ENCODE assay signal across 8 cellular contexts in genomic region chr17:75404223-75404738, GRCh38. TPM values are rescaled to one million over a fixed set of nuclear protein-coding genes. Genes with fewer than 3 reads are reported as not detected.
DNase-seq lines count a peak whose midpoint lies in the region; ATAC-seq, FAIRE-seq and TF ChIP-seq lines count a peak whose summit lies in the region.

No MANE protein-coding gene starts in this region.

- H3K27me3 ChIP-seq in AG04450 (ENCODE audit: control insufficient read depth, insufficient read depth, low read length) (peaks cover 2% of the 10 kb centered on the region), GM23248 (replicated peaks; ENCODE audit: insufficient read depth) (no peaks in the 10 kb centered on the region), dorsolateral prefrontal cortex (no peaks in the 10 kb centered on the region), HepG2 (ENCODE audit: control insufficient read depth in 1 of 2, insufficient read depth in 2 of 2, low read length in 2 of 2) (no peaks in the 10 kb centered on the region; a peak in 1 of 5 replicates)

- peak; percentile 73 for ATAC-seq in HepG2
- ATAC-seq in HG02884 (IDR thresholded peaks at IDR 0.05; ENCODE audit: unreplicated experiment): no peak

- no peaks in the 10 kb centered on the region for H4K20me1 ChIP-seq in GM23248 (ENCODE audit: insufficient read depth)
- H4K20me1 ChIP-seq in HepG2 (ENCODE audit: insufficient read depth, low read length): peaks cover 23% of the 10 kb centered on the region

- H3K4me1 ChIP-seq in GM23248 (ENCODE audit: insufficient read depth): peaks cover 17% of the 10 kb centered on the region; the same call in 1 of the 2 replicates
- H3K4me1 ChIP-seq in HepG2 (ENCODE audit: insufficient read depth, low read length): peaks cover 62% of the 10 kb centered on the region

- DNase-seq in AG04450 (ENCODE audit: low read depth, low spot score) (no peak), GM23248 (peak; percentile 94), NCI-H510A (lab: John Stamatoyannopoulos, UW) (peak; percentile 63), dorsolateral prefrontal cortex (peak in 9 of 10 donors; percentile 59 to 70 (median 65)), HepG2 (ENCODE audit: low spot score) (peak; percentile 83)
- DNase-seq in activated CD4-positive, alpha-beta T cell treated with anti-CD3 and anti-CD28 coated beads for 4 hours: peak; percentile 47 to 50
- DNase-seq in stimulated activated CD4-positive, alpha-beta T cell treated with anti-CD3 and anti-CD28 coated beads, Interleukin-4, amount 100 ng/mL, for 24 hours: peak; percentile 60

- no peak for TF ChIP-seq EP300 in HepG2 (IDR thresholded peaks at IDR 0.05; ENCODE audit: low read depth in 2 of 2, low read length in 2 of 2)
- no peak for TF ChIP-seq EP300 in HepG2 (CRISPR knock-in tag; IDR thresholded peaks at IDR 0.05; ENCODE audit: borderline replicate concordance)

- H3K9me2 ChIP-seq in GM23248 (ENCODE audit: insufficient read depth): no peaks in the 10 kb centered on the region

- peak; percentile 90 for TF ChIP-seq RAD21 in HepG2 (CRISPR knock-in tag; IDR thresholded peaks at IDR 0.05)

- H3K4me2 ChIP-seq in GM23248 (ENCODE audit: unreplicated experiment) (peak overlapping the region; percentile 93), HepG2 (ENCODE audit: low read depth, low read length) (peak overlapping the region; percentile 85)

- CTCF ChIA-PET in AG04450 (lab: Charles Lee): interaction anchor here (0.7 to 1.5 kb wide), 6 partner anchors 24 to 229 kb away, joined by 3 to 21 read pairs (median 6); partner anchors contain the start of genes MIF4GD and SMIM5
- CTCF ChIA-PET in HepG2 (lab: Yijun Ruan, JAX; ENCODE audit: low intra/inter-chr PET ratio, low total read pairs): interaction anchor here (0.8 to 2.2 kb wide), 6 partner anchors 8 to 115 kb away, joined by 3 to 55 read pairs (median 4); partner anchors contain the start of gene SLC25A19

- WGBS in GM23248 (ENCODE audit: low coverage in 1 of 2, low lambda C conversion rate in 2 of 2, missing lambda C conversion rate in 2 of 2), 2 experiments: 2 to 3% methylated on average over 14 to 15 of the region's 15 CpGs
- WGBS in HepG2 (ENCODE audit: low lambda C conversion rate): under 1% methylated on average over 15 of the region's 15 CpGs

- TSS peak; percentile 51 for BruUV-seq in HepG2 (replicated peaks; lab: Mats Ljungman, UMichigan)

- H2AFZ ChIP-seq in GM23248 (peak overlapping the region; percentile 76), HepG2 (ENCODE audit: low read length) (no peak overlapping the region)

- in situ Hi-C loops in GM23248 (cut with MboI): no loop called here
- in situ Hi-C loops in HepG2 (cut with HindIII; ENCODE audit: extremely low pct_ligation_motif_present, low pct_unique_long_range_greater_than_20kb): no loop called here

- H3K36me3 ChIP-seq in GM23248 (ENCODE audit: low read depth) (no peaks in the 10 kb centered on the region), HepG2 (replicated peaks in 1 of 2; ENCODE audit: control insufficient read depth in 1 of 2, insufficient read depth in 2 of 2, low read length in 2 of 2) (peaks cover 2 to 5% of the 10 kb centered on the region in 2 experiments; a peak in 2 of 5 replicates)

- TF ChIP-seq CTCF in AG04450 (IDR thresholded peaks at IDR 0.05; ENCODE audit: low read depth, low read length) (peak; percentile 99), dorsolateral prefrontal cortex (IDR thresholded peaks at IDR 0.05 in 54 of 56, conservative IDR thresholded peaks at IDR 0.05 in 2 of 56; ENCODE audit: low read depth in 1 of 56, partially characterized antibody in 56 of 56) (peak; percentile 32 to 74 (median 60)), HepG2 (CRISPR knock-in tag; IDR thresholded peaks at IDR 0.05) (peak; percentile 88)

- H3K9ac ChIP-seq in GM23248 (peak overlapping the region; percentile 90), HepG2 (ENCODE audit: insufficient read depth, low read depth, low read length) (peak overlapping the region; percentile 99)

- no peak for TF ChIP-seq POLR2A in HepG2 (IDR thresholded peaks at IDR 0.05; ENCODE audit: insufficient read depth in 1 of 2, low read depth in 2 of 2, low read length in 2 of 2)

- peak; percentile 90 for FAIRE-seq in HepG2 (lab: Jason Lieb, UNC)

- H3K4me3 ChIP-seq in AG04450 (ENCODE audit: low read depth, low read length) (peak overlapping the region; percentile 93), GM23248 (peak overlapping the region; percentile 89), dorsolateral prefrontal cortex (peak overlapping the region; percentile 75 to 100 (median 95)), HepG2 (replicated peaks in 1 of 3; ENCODE audit: insufficient read depth in 1 of 3, low read depth in 2 of 3, low read length in 3 of 3) (peak overlapping the region; percentile 73 to 99 (median 96))

- intact Hi-C loops in dorsolateral prefrontal cortex (cut with DNase I): loop anchor here in 1 of 2 donors (1.0 kb wide), 1 partner anchor 81 kb away; no protein-coding TSS in a partner anchor
- intact Hi-C loops in HepG2 (cut with micrococcal nuclease; ENCODE audit: unreplicated experiment): loop anchor here (1.0 to 2.0 kb wide), 4 partner anchors 21 to 133 kb away; partner anchors contain the start of gene MIF4GD

- H3K9me3 ChIP-seq in AG04450 (ENCODE audit: control insufficient read depth, insufficient read depth, low read length) (peaks cover 4% of the 10 kb centered on the region; the same call in 1 of the 2 replicates), GM23248 (ENCODE audit: low read depth) (no peaks in the 10 kb centered on the region), HepG2 (ENCODE audit: low read length) (no peaks in the 10 kb centered on the region)

- H3K27ac ChIP-seq in AG04450 (ENCODE audit: low read depth, low read length) (no peak overlapping the region), GM23248 (peak overlapping the region; percentile 75), dorsolateral prefrontal cortex (peak overlapping the region in 57 of 59 donors; percentile 17 to 96 (median 90)), HepG2 (ENCODE audit: extremely low read length, insufficient read depth, low read length) (peak overlapping the region; percentile 87)

- peaks cover 23% of the 10 kb centered on the region for H3F3A ChIP-seq in GM23248 (ENCODE audit: insufficient read depth)

- H3K79me2 ChIP-seq in GM23248 (ENCODE audit: insufficient read depth) (peaks cover 62% of the 10 kb centered on the region), HepG2 (ENCODE audit: insufficient read depth, low read length) (peaks cover 58% of the 10 kb centered on the region)

- POLR2A ChIA-PET in AG04450 (lab: Yijun Ruan, JAX) (interaction anchor here (2.0 kb wide), 1 partner anchor 115 kb away, joined by 7 read pairs; the partner anchor contains the start of gene SLC25A19), HepG2 (lab: Yijun Ruan, JAX) (interaction anchor here (1.8 to 2.6 kb wide), 2 partner anchors 115 to 137 kb away, joined by 13 to 17 read pairs; partner anchors contain the start of gene SLC25A19)

RNA-seq across cellular contexts. Expression of gene GRB2, which starts 1.2 kb away (rescaled TPM):
- polyA plus RNA-seq in AG04450 (2011; rRNA removed) (53.9 and 63.8 TPM in 2 replicates), GM23248 (2016; fragmentation: Nextera tagmentation; extraction: Ambion mirVana) (96.6 and 105 TPM in 2 replicates), HepG2 (2011; rRNA removed) (67.9 and 84.6 TPM in 2 replicates)
- 23.5 and 26.7 TPM in 2 replicates for polyA minus RNA-seq in AG04450 (2011; rRNA and poly(A)+ RNA removed)
- total RNA-seq in GM23248 (2014; rRNA removed; shearing (Covaris generic)): 65.0 and 103 TPM in 2 replicates
- total RNA-seq in dorsolateral prefrontal cortex (100 to 1,000 TPM in 110 of 120 experiments, 10 to 100 TPM in 10; 79.0 to 181 (median 137) TPM), HepG2 (2016; rRNA removed; fragmentation: Illumina TruSeq; extraction: Trizol) (92.3 and 95.7 TPM in 2 replicates)
- 9.5 and 11.4 TPM in 2 replicates for total RNA-seq in HepG2 (2016; cell fraction: cytosol; rRNA removed; fragmentation: Illumina TruSeq; extraction: Trizol; ENCODE audit: low read depth)
- 81.8 and 96.0 TPM in 2 replicates for total RNA-seq in HepG2 (2016; cell fraction: insoluble cytoplasmic fraction; rRNA removed; fragmentation: Illumina TruSeq; extraction: Trizol)
- total RNA-seq in HepG2 (2016; cell fraction: membrane; rRNA removed; fragmentation: Illumina TruSeq; extraction: Trizol): 34.4 and 43.9 TPM in 2 replicates
- total RNA-seq in HepG2 (2016; cell fraction: nucleus; rRNA removed; fragmentation: Illumina TruSeq; extraction: Trizol): 44.5 and 52.3 TPM in 2 replicates
- polyA plus RNA-seq in HepG2 (2011; cell fraction: cytosol; rRNA removed): 65.4 and 67.1 TPM in 2 replicates
- 28.7 and 29.6 TPM in 2 replicates for polyA plus RNA-seq in HepG2 (2011; cell fraction: nucleus; rRNA removed)
- 66.8 and 70.9 TPM in 2 replicates for polyA plus RNA-seq in HepG2 (2012)
- polyA plus RNA-seq in HepG2 (2016; cell fraction: cytosol; fragmentation: Illumina TruSeq; extraction: Trizol; ENCODE audit: low read depth): 13.1 and 18.8 TPM in 2 replicates
- 142 and 160 TPM in 2 replicates for polyA plus RNA-seq in HepG2 (2016; cell fraction: insoluble cytoplasmic fraction; fragmentation: Illumina TruSeq; extraction: Trizol; ENCODE audit: low read depth)
- polyA plus RNA-seq in HepG2 (2016; cell fraction: membrane; fragmentation: Illumina TruSeq; extraction: Trizol; ENCODE audit: low read depth): 28.8 and 38.8 TPM in 2 replicates
- 76.0 and 89.2 TPM in 2 replicates for polyA plus RNA-seq in HepG2 (2016; cell fraction: nucleus; fragmentation: Illumina TruSeq; extraction: Trizol; ENCODE audit: insufficient read depth, low read depth)
- 55.3 and 73.1 TPM in 2 replicates for polyA minus RNA-seq in HepG2 (2011; rRNA and poly(A)+ RNA removed; ENCODE audit: low replicate concordance)
- polyA minus RNA-seq in HepG2 (2011; cell fraction: cytosol; rRNA and poly(A)+ RNA removed): 26.1 and 30.8 TPM in 2 replicates
- polyA minus RNA-seq in HepG2 (2011; cell fraction: nucleus; rRNA and poly(A)+ RNA removed): 44.4 and 46.2 TPM in 2 replicates

RNA-seq across cellular contexts. Expression of gene TMEM94, which starts 52.2 kb away (rescaled TPM):
- polyA plus RNA-seq in AG04450 (2011; rRNA removed): 14.8 and 23.2 TPM in 2 replicates
- 31.6 and 51.2 TPM in 2 replicates for polyA minus RNA-seq in AG04450 (2011; rRNA and poly(A)+ RNA removed)
- 24.5 and 54.0 TPM in 2 replicates for total RNA-seq in GM23248 (2014; rRNA removed; shearing (Covaris generic))
- 11.4 and 14.3 TPM in 2 replicates for polyA plus RNA-seq in GM23248 (2016; fragmentation: Nextera tagmentation; extraction: Ambion mirVana)
- total RNA-seq in dorsolateral prefrontal cortex: 100 to 1,000 TPM in 117 of 120 experiments, 10 to 100 TPM in 3; 78.0 to 220 (median 129) TPM
- 20.8 and 32.6 TPM in 2 replicates for total RNA-seq in HepG2 (2016; rRNA removed; fragmentation: Illumina TruSeq; extraction: Trizol)
- 26.4 and 26.9 TPM in 2 replicates for total RNA-seq in HepG2 (2016; cell fraction: cytosol; rRNA removed; fragmentation: Illumina TruSeq; extraction: Trizol; ENCODE audit: low read depth)
- 17.2 and 32.1 TPM in 2 replicates for total RNA-seq in HepG2 (2016; cell fraction: insoluble cytoplasmic fraction; rRNA removed; fragmentation: Illumina TruSeq; extraction: Trizol)
- 23.6 and 28.5 TPM in 2 replicates for total RNA-seq in HepG2 (2016; cell fraction: membrane; rRNA removed; fragmentation: Illumina TruSeq; extraction: Trizol)
- total RNA-seq in HepG2 (2016; cell fraction: nucleus; rRNA removed; fragmentation: Illumina TruSeq; extraction: Trizol): 32.2 and 37.2 TPM in 2 replicates
- polyA plus RNA-seq in HepG2 (2011; rRNA removed): 134 and 150 TPM in 2 replicates
- 37.1 and 46.4 TPM in 2 replicates for polyA plus RNA-seq in HepG2 (2011; cell fraction: cytosol; rRNA removed)
- polyA plus RNA-seq in HepG2 (2011; cell fraction: nucleus; rRNA removed): 1,312 and 1,888 TPM in 2 replicates
- polyA plus RNA-seq in HepG2 (2012): 125 and 137 TPM in 2 replicates
- 5.0 and 5.4 TPM in 2 replicates for polyA plus RNA-seq in HepG2 (2016; cell fraction: cytosol; fragmentation: Illumina TruSeq; extraction: Trizol; ENCODE audit: low read depth)
- 15.7 and 19.0 TPM in 2 replicates for polyA plus RNA-seq in HepG2 (2016; cell fraction: insoluble cytoplasmic fraction; fragmentation: Illumina TruSeq; extraction: Trizol; ENCODE audit: low read depth)
- polyA plus RNA-seq in HepG2 (2016; cell fraction: membrane; fragmentation: Illumina TruSeq; extraction: Trizol; ENCODE audit: low read depth): 16.7 and 22.4 TPM in 2 replicates
- 121 and 131 TPM in 2 replicates for polyA plus RNA-seq in HepG2 (2016; cell fraction: nucleus; fragmentation: Illumina TruSeq; extraction: Trizol; ENCODE audit: insufficient read depth, low read depth)
- polyA minus RNA-seq in HepG2 (2011; rRNA and poly(A)+ RNA removed; ENCODE audit: low replicate concordance): 36.2 and 133 TPM in 2 replicates
- 52.6 and 54.1 TPM in 2 replicates for polyA minus RNA-seq in HepG2 (2011; cell fraction: cytosol; rRNA and poly(A)+ RNA removed)
- 148 and 161 TPM in 2 replicates for polyA minus RNA-seq in HepG2 (2011; cell fraction: nucleus; rRNA and poly(A)+ RNA removed)
